Comparison of ENCODE assay signal across 1 cellular context in genomic region chr16:87841608-87842208, GRCh38.
TF ChIP-seq lines count a peak whose summit lies in the region.

No MANE protein-coding gene starts in this region.

TF ChIP-seq in liver, 16 proteins besides CTCF, POLR2A, EP300 and RAD21 (continued from another document):
- TF ChIP-seq FOXA1 (IDR thresholded peaks at IDR 0.05) (no peak), JUND (IDR thresholded peaks at IDR 0.05) (peak; percentile 60 to 79), FOXA2 (IDR thresholded peaks at IDR 0.05) (peak; percentile 39), RXRA (IDR thresholded peaks at IDR 0.05) (peak; percentile 95 to 97), NR2F2 (IDR thresholded peaks at IDR 0.05) (no peak), ZBTB33 (IDR thresholded peaks at IDR 0.05) (peak; percentile 90), SP1 (IDR thresholded peaks at IDR 0.05) (peak; percentile 98), HNF4G (IDR thresholded peaks at IDR 0.05) (peak; percentile 97), EGR1 (IDR thresholded peaks at IDR 0.05; ENCODE audit: low read depth in 2 of 2) (peak; percentile 32 to 51)
- TF ChIP-seq, protein P1, sequence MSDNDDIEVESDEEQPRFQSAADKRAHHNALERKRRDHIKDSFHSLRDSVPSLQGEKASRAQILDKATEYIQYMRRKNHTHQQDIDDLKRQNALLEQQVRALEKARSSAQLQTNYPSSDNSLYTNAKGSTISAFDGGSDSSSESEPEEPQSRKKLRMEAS (IDR thresholded peaks at IDR 0.05), result peak; percentile 85
TF ChIP-seq in liver: peak in this region for 14.
